Comparison of ENCODE assay signal across 3 cellular contexts in genomic region chr1:244636488-244637259, GRCh38.
TF ChIP-seq lines count a peak whose summit lies in the region.

No MANE protein-coding gene starts in this region.

TF ChIP-seq in GM23338, 12 proteins besides CTCF, POLR2A, EP300 and RAD21 (continues in another document):
- TF ChIP-seq POLR2AphosphoS5 (IDR thresholded peaks at IDR 0.05; ENCODE audit: low read depth) (no peak), ZNF114 (CRISPR knock-in tag; IDR thresholded peaks at IDR 0.05) (no peak), NANOG (IDR thresholded peaks at IDR 0.05; ENCODE audit: borderline replicate concordance) (no peak), CREB1 (CRISPR knock-in tag; IDR thresholded peaks at IDR 0.05; ENCODE audit: low read depth) (no peak), REST (IDR thresholded peaks at IDR 0.05; ENCODE audit: unreplicated experiment) (no peak), JUNB (IDR thresholded peaks at IDR 0.05; ENCODE audit: unreplicated experiment) (no peak), ETS1 (IDR thresholded peaks at IDR 0.05) (no peak), EZH2phosphoT487 (IDR thresholded peaks at IDR 0.05; ENCODE audit: unreplicated experiment) (no peak)

TF ChIP-seq in HEK293, 187 proteins besides CTCF, POLR2A, EP300 and RAD21:
- TF ChIP-seq SP2 (tag by site-specific recombination; IDR thresholded peaks at IDR 0.05) (no peak), ZNF121 (tag by site-specific recombination; IDR thresholded peaks at IDR 0.05) (peak; percentile 95)
TF ChIP-seq in HEK293: peak in this region for 1.

TF ChIP-seq in K562, 482 proteins besides CTCF, POLR2A, EP300 and RAD21:
- no peak for TF ChIP-seq NFIX (CRISPR knock-in tag; IDR thresholded peaks at IDR 0.05; ENCODE audit: low read depth)
- TF ChIP-seq MAFG (tag; conservative IDR thresholded peaks at IDR 0.05) = no peak
- TF ChIP-seq E2F5 (CRISPR knock-in tag; IDR thresholded peaks at IDR 0.05) = no peak
- peak; percentile 93 for TF ChIP-seq ZNF121 (CRISPR knock-in tag; conservative IDR thresholded peaks at IDR 0.05)
- TF ChIP-seq CTCFL (IDR thresholded peaks at IDR 0.05; ENCODE audit: borderline replicate concordance, insufficient read depth, low read depth, low read length, poor library complexity, severe bottlenecking) = no peak
- TF ChIP-seq RBM25 (IDR thresholded peaks at IDR 0.05; ENCODE audit: low read depth, low read length, severe bottlenecking) = peak; percentile 58
- TF ChIP-seq DMBX1 (CRISPR knock-in tag; IDR thresholded peaks at IDR 0.05; ENCODE audit: borderline replicate concordance) = no peak
- TF ChIP-seq GTF2A2 (tag; IDR thresholded peaks at IDR 0.05) = no peak
